In genomic region chrX:65677954-65678469, GRCh38 we compare ENCODE assay signal across 9 cellular contexts. TPM values are rescaled to one million over a fixed set of nuclear protein-coding genes. Genes with fewer than 3 reads are reported as not detected.
DNase-seq lines count a peak whose midpoint lies in the region; ATAC-seq and TF ChIP-seq lines count a peak whose summit lies in the region.
"Had no signal": no experiment of that assay in that cellular context is flagged by ENCODE, and none has a peak within 500 bp of the region (broad histone marks: within the 10 kb centered on the region; RNA-seq: fewer than 3 reads in every experiment).

No MANE protein-coding gene starts in this region.

- H3K4me3 ChIP-seq in DOHH2 (ENCODE audit: low read length) (no peak overlapping the region), SK-N-SH (ENCODE audit: low read depth in 2 of 2, low read length in 1 of 2) (no peak overlapping the region), fibroblast of lung (replicated peaks in 1 of 4; ENCODE audit: control extremely low read depth in 1 of 4, insufficient read depth in 1 of 4, low read depth in 3 of 4, low read length in 4 of 4) (peak overlapping the region in 1 of 4 experiments; percentile 25)

- H3K9me3 ChIP-seq in DOHH2 (ENCODE audit: control insufficient read depth, insufficient read depth, low read length): no peaks in the 10 kb centered on the region
- no peaks in the 10 kb centered on the region for H3K9me3 ChIP-seq in SK-N-SH
- H3K9me3 ChIP-seq in fibroblast of lung (ENCODE audit: control insufficient read depth, insufficient read depth, low read depth, low read length): no peaks in the 10 kb centered on the region

- H3K9ac ChIP-seq in SK-N-SH (peak overlapping the region; percentile 28; the same call in 1 of the 2 replicates), fibroblast of lung (ENCODE audit: insufficient read depth, low read length) (no peak overlapping the region)

- DNase-seq in SK-N-SH (no peak), fibroblast of lung (ENCODE audit: low read depth in 2 of 2) (peak; percentile 92 to 95), pulmonary artery endothelial cell (ENCODE audit: low read depth, low spot score) (peak; percentile 89), pons (ENCODE audit: low spot score) (no peak), SHP77 (lab: John Stamatoyannopoulos, UW) (no peak), GM10266 (ENCODE audit: extremely low spot score) (no peak)
- DNase-seq: activated CD8-positive, alpha-beta memory T cell treated with anti-CD3 and anti-CD28 coated beads for 24 hours had no signal

- H3F3A ChIP-seq in DOHH2 (ENCODE audit: control insufficient read depth, insufficient read depth): no peaks in the 10 kb centered on the region
- peaks cover 33% of the 10 kb centered on the region for H3F3A ChIP-seq in SK-N-SH (replicated peaks; ENCODE audit: insufficient read depth)

- TF ChIP-seq RAD21 in SK-N-SH (IDR thresholded peaks at IDR 0.05; ENCODE audit: low read length): no peak

- POLR2A ChIA-PET in SK-N-SH (lab: Yijun Ruan, JAX): no interaction called here

- no peaks in the 10 kb centered on the region for H3K27me3 ChIP-seq in DOHH2 (ENCODE audit: control insufficient read depth, low read length)
- no peaks in the 10 kb centered on the region for H3K27me3 ChIP-seq in SK-N-SH (ENCODE audit: insufficient read depth)
- no peaks in the 10 kb centered on the region for H3K27me3 ChIP-seq in fibroblast of lung (ENCODE audit: control insufficient read depth, insufficient read depth, low read length)

- H3K79me2 ChIP-seq in DOHH2 (ENCODE audit: control insufficient read depth, low read length): peaks cover 99% of the 10 kb centered on the region
- peaks cover 97% of the 10 kb centered on the region for H3K79me2 ChIP-seq in SK-N-SH (ENCODE audit: insufficient read depth)
- H3K79me2 ChIP-seq in fibroblast of lung (ENCODE audit: control insufficient read depth, insufficient read depth, low read length): peaks cover 91% of the 10 kb centered on the region

- H3K4me2 ChIP-seq in DOHH2 (ENCODE audit: low read length) (peak overlapping the region; percentile 58), SK-N-SH (peak overlapping the region; percentile 64), fibroblast of lung (ENCODE audit: extremely low read depth, insufficient read depth, low read length) (peak overlapping the region; percentile 60)

- H3K9me2 ChIP-seq in DOHH2 (replicated peaks; ENCODE audit: control insufficient read depth, low read length) (no peaks in the 10 kb centered on the region), SK-N-SH (no peaks in the 10 kb centered on the region)

- H3K4me1 ChIP-seq in DOHH2 (ENCODE audit: control insufficient read depth, low read length) (peaks cover 68% of the 10 kb centered on the region), SK-N-SH (ENCODE audit: control insufficient read depth in 1 of 2, insufficient read depth in 2 of 2, low read depth in 1 of 2, low read length in 1 of 2) (peaks cover 0 to 9% of the 10 kb centered on the region in 2 experiments; a peak in 1 of 4 replicates), fibroblast of lung (ENCODE audit: control insufficient read depth, extremely low read depth, insufficient read depth, low read length) (peaks cover 8% of the 10 kb centered on the region)

- H3K36me3 ChIP-seq in DOHH2 (ENCODE audit: control insufficient read depth, low read length) (peaks cover 23% of the 10 kb centered on the region), SK-N-SH (replicated peaks in 1 of 2; ENCODE audit: control insufficient read depth in 1 of 2, insufficient read depth in 2 of 2, low read length in 1 of 2) (no peaks in the 10 kb centered on the region), fibroblast of lung (ENCODE audit: control insufficient read depth, insufficient read depth, low read length) (no peaks in the 10 kb centered on the region)

- H2AFZ ChIP-seq in SK-N-SH (ENCODE audit: low read depth) (no peak overlapping the region), fibroblast of lung (ENCODE audit: low read length) (no peak overlapping the region)

- no peak for TF ChIP-seq CTCF in DOHH2 (IDR thresholded peaks at IDR 0.05; ENCODE audit: low read depth, low read length, poor library complexity, severe bottlenecking)
- TF ChIP-seq CTCF in SK-N-SH (IDR thresholded peaks at IDR 0.05): no peak
- no peak for TF ChIP-seq CTCF in fibroblast of lung (conservative IDR thresholded peaks at IDR 0.05 in 1 of 2, IDR thresholded peaks at IDR 0.05 in 1 of 2; ENCODE audit: low read depth in 1 of 2, low read length in 2 of 2)
- no peak for TF ChIP-seq CTCF in GM10266 (IDR thresholded peaks at IDR 0.05; ENCODE audit: control insufficient read depth, insufficient read depth, low read depth, missing control alignments)

- WGBS in SK-N-SH (ENCODE audit: low lambda C conversion rate): 0% methylated on average over 3 of the region's 3 CpGs

- CTCF ChIA-PET in SK-N-SH (lab: Yijun Ruan, JAX): no interaction called here

- no peak for ATAC-seq in HG03520 (IDR thresholded peaks at IDR 0.05; ENCODE audit: unreplicated experiment)

- no peaks in the 10 kb centered on the region for H4K20me1 ChIP-seq in DOHH2 (ENCODE audit: control insufficient read depth, insufficient read depth, low read depth, low read length)
- peaks cover 66% of the 10 kb centered on the region for H4K20me1 ChIP-seq in SK-N-SH (ENCODE audit: insufficient read depth)
- H4K20me1 ChIP-seq in fibroblast of lung (ENCODE audit: control insufficient read depth, extremely low read depth, insufficient read depth, low read length): no peaks in the 10 kb centered on the region

- TF ChIP-seq EP300 in SK-N-SH (IDR thresholded peaks at IDR 0.05; ENCODE audit: borderline replicate concordance in 1 of 2, low read depth in 1 of 2, low read length in 1 of 2): no peak; a peak in 1 of 4 replicates

- H3K27ac ChIP-seq in DOHH2 (ENCODE audit: low read depth, low read length) (0 out of 2 replicates have a peak overlapping the region, but pooled peaks have one; percentile 34), SK-N-SH (ENCODE audit: low read depth in 2 of 2, low read length in 1 of 2) (peak overlapping the region; percentile 47 to 89; a peak in 3 of 4 replicates), fibroblast of lung (ENCODE audit: insufficient read depth, low read length) (peak overlapping the region; percentile 77)

TF ChIP-seq in SK-N-SH, 30 proteins besides CTCF, POLR2A, EP300 and RAD21:
- no peak for TF ChIP-seq REST (IDR thresholded peaks at IDR 0.05; ENCODE audit: low read depth, low read length)
- peak; percentile 29 for TF ChIP-seq TCF12 (IDR thresholded peaks at IDR 0.05)
- TF ChIP-seq JUND (IDR thresholded peaks at IDR 0.05): peak; percentile 29; the same call in 1 of the 2 replicates
- peak; percentile 29; the same call in 1 of the 2 replicates for TF ChIP-seq FOSL2 (IDR thresholded peaks at IDR 0.05; ENCODE audit: borderline replicate concordance, low read depth)
- TF ChIP-seq RFX5 (IDR thresholded peaks at IDR 0.05; ENCODE audit: low read length): no peak
- peak; percentile 40 for TF ChIP-seq PBX3 (IDR thresholded peaks at IDR 0.05)
- peak; percentile 16; the same call in 1 of the 2 replicates for TF ChIP-seq POLR2AphosphoS5 (IDR thresholded peaks at IDR 0.05; ENCODE audit: low read depth, low read length)
- peak; percentile 79 for TF ChIP-seq NFIC (IDR thresholded peaks at IDR 0.05; ENCODE audit: borderline replicate concordance)
- peak; percentile 28; the same call in 1 of the 2 replicates for TF ChIP-seq GABPA (IDR thresholded peaks at IDR 0.05; ENCODE audit: low read depth)

RNA-seq across cellular contexts. Expression of gene MSN, which starts 10.6 kb away (rescaled TPM):
- 189 and 226 TPM in 2 replicates for polyA plus RNA-seq in SK-N-SH (2012; rRNA removed)
- 139 and 159 TPM in 2 replicates for polyA plus RNA-seq in SK-N-SH (2012; cell fraction: cytosol; rRNA removed)
- polyA plus RNA-seq in SK-N-SH (2012; cell fraction: nucleus; rRNA removed): 133 and 207 TPM in 2 replicates
- 107 and 148 TPM in 2 replicates for total RNA-seq in fibroblast of lung
- 488 and 590 TPM in 2 replicates for polyA plus RNA-seq in fibroblast of lung
- 379 and 414 TPM in 2 replicates for polyA plus RNA-seq in fibroblast of lung (2012)
- 582 and 606 TPM in 2 replicates for polyA minus RNA-seq in fibroblast of lung (ENCODE audit: low replicate concordance)
- total RNA-seq in pulmonary artery endothelial cell: 509 and 653 TPM in 2 replicates

Comparison
In these comparisons a context has a peak if more than half of its experiments do, and no peak if none do; other contexts are left out.
1. DNase-seq: peak in fibroblast of lung (2 of 2) and pulmonary artery endothelial cell (single experiment); none in SK-N-SH (single experiment), pons (single experiment), SHP77 (0 of 2) and GM10266 (single experiment).
2. Peak in every context shown above with its lines, with median percentiles within 50 percentile points of each other: H3K27ac ChIP-seq and H3K4me2 ChIP-seq.